Comparison of ENCODE assay signal across 1 cellular context in the genomic region with DNA sequence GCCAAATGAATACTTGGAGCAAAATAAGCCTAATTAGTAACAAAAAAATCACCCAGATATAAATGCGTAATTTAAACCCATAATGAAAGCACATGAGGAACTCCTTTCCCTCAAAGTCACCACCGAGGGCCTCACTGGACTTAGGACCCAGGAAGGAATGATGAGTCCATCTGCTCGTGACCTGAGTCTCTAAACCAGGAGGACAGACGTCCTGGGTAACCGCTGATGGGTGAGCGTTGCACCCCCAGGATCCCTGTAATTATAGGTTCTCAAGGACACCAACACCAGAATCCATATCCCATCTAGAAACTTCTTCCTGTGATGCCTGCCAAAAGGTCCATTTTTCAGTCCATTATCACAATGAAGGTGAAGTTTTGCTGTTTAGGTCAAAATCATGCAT.
TF ChIP-seq lines count a peak whose summit lies in the region.

No MANE protein-coding gene starts in this region.

TF ChIP-seq in HepG2, 621 proteins besides CTCF, POLR2A, EP300 and RAD21 (continued from another document and continues in another):
- TF ChIP-seq, protein P1, sequence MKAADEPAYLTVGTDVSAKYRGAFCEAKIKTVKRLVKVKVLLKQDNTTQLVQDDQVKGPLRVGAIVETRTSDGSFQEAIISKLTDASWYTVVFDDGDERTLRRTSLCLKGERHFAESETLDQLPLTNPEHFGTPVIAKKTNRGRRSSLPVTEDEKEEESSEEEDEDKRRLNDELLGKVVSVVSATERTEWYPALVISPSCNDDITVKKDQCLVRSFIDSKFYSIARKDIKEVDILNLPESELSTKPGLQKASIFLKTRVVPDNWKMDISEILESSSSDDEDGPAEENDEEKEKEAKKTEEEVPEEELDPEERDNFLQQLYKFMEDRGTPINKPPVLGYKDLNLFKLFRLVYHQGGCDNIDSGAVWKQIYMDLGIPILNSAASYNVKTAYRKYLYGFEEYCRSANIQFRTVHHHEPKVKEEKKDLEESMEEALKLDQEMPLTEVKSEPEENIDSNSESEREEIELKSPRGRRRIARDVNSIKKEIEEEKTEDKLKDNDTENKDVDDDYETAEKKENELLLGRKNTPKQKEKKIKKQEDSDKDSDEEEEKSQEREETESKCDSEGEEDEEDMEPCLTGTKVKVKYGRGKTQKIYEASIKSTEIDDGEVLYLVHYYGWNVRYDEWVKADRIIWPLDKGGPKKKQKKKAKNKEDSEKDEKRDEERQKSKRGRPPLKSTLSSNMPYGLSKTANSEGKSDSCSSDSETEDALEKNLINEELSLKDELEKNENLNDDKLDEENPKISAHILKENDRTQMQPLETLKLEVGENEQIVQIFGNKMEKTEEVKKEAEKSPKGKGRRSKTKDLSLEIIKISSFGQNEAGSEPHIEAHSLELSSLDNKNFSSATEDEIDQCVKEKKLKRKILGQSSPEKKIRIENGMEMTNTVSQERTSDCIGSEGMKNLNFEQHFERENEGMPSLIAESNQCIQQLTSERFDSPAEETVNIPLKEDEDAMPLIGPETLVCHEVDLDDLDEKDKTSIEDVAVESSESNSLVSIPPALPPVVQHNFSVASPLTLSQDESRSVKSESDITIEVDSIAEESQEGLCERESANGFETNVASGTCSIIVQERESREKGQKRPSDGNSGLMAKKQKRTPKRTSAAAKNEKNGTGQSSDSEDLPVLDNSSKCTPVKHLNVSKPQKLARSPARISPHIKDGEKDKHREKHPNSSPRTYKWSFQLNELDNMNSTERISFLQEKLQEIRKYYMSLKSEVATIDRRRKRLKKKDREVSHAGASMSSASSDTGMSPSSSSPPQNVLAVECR (CRISPR knock-in tag; IDR thresholded peaks at IDR 0.05; ENCODE audit: borderline replicate concordance) = peak; percentile 39; the same call in 1 of the 2 replicates
- TF ChIP-seq ZFX (CRISPR knock-in tag; IDR thresholded peaks at IDR 0.05; ENCODE audit: low read depth) (peak; percentile 60; the same call in 1 of the 2 replicates), ZBTB7B (CRISPR knock-in tag; IDR thresholded peaks at IDR 0.05) (peak; percentile 33; the same call in 1 of the 2 replicates), ZNF678 (CRISPR knock-in tag; IDR thresholded peaks at IDR 0.05) (no peak), ZNF713 (CRISPR knock-in tag; IDR thresholded peaks at IDR 0.05) (no peak), TAF15 (IDR thresholded peaks at IDR 0.05; ENCODE audit: low read depth, low read length, poor library complexity, severe bottlenecking) (no peak), ZNF484 (CRISPR knock-in tag; IDR thresholded peaks at IDR 0.05; ENCODE audit: borderline replicate concordance, low read depth) (no peak), NFKB2 (CRISPR knock-in tag; IDR thresholded peaks at IDR 0.05; ENCODE audit: borderline replicate concordance) (no peak), HOXA3 (CRISPR knock-in tag; IDR thresholded peaks at IDR 0.05) (peak; percentile 79), SP5 (CRISPR knock-in tag; IDR thresholded peaks at IDR 0.05; ENCODE audit: borderline replicate concordance, low read depth) (peak; percentile 15; the same call in 1 of the 2 replicates), KLF9 (CRISPR knock-in tag; IDR thresholded peaks at IDR 0.05; ENCODE audit: low read depth) (no peak), ZNF709 (CRISPR knock-in tag; IDR thresholded peaks at IDR 0.05) (no peak), FOXJ3 (CRISPR knock-in tag; IDR thresholded peaks at IDR 0.05; ENCODE audit: borderline replicate concordance) (peak; percentile 67; the same call in 1 of the 2 replicates), GLI4 (CRISPR knock-in tag; IDR thresholded peaks at IDR 0.05; ENCODE audit: borderline replicate concordance) (no peak), ZNF792 (CRISPR knock-in tag; IDR thresholded peaks at IDR 0.05) (0 out of 2 replicates have a peak, but pooled peaks have one; percentile 41), PAF1 (CRISPR knock-in tag; IDR thresholded peaks at IDR 0.05) (no peak), AHR (CRISPR knock-in tag; IDR thresholded peaks at IDR 0.05) (no peak), MBD4 (IDR thresholded peaks at IDR 0.05; ENCODE audit: borderline replicate concordance, low read length) (no peak), FOSL2 (CRISPR knock-in tag; IDR thresholded peaks at IDR 0.05) (peak; percentile 83), MYC (CRISPR knock-in tag; IDR thresholded peaks at IDR 0.05; ENCODE audit: borderline replicate concordance) (peak; percentile 78; the same call in 1 of the 2 replicates), RORA (CRISPR knock-in tag; IDR thresholded peaks at IDR 0.05) (no peak), ZNF773 (CRISPR knock-in tag; IDR thresholded peaks at IDR 0.05; ENCODE audit: borderline replicate concordance) (no peak), ZNF160 (CRISPR knock-in tag; IDR thresholded peaks at IDR 0.05) (no peak), ONECUT2 (CRISPR knock-in tag; IDR thresholded peaks at IDR 0.05) (no peak), ZNF337 (CRISPR knock-in tag; IDR thresholded peaks at IDR 0.05; ENCODE audit: borderline replicate concordance, low read depth) (no peak), FOXK2 (IDR thresholded peaks at IDR 0.05) (no peak), ZMYM2 (CRISPR knock-in tag; IDR thresholded peaks at IDR 0.05) (no peak), RFX1 (IDR thresholded peaks at IDR 0.05) (no peak), ZNF737 (CRISPR knock-in tag; IDR thresholded peaks at IDR 0.05; ENCODE audit: borderline replicate concordance) (no peak)
- TF ChIP-seq, protein P2, sequence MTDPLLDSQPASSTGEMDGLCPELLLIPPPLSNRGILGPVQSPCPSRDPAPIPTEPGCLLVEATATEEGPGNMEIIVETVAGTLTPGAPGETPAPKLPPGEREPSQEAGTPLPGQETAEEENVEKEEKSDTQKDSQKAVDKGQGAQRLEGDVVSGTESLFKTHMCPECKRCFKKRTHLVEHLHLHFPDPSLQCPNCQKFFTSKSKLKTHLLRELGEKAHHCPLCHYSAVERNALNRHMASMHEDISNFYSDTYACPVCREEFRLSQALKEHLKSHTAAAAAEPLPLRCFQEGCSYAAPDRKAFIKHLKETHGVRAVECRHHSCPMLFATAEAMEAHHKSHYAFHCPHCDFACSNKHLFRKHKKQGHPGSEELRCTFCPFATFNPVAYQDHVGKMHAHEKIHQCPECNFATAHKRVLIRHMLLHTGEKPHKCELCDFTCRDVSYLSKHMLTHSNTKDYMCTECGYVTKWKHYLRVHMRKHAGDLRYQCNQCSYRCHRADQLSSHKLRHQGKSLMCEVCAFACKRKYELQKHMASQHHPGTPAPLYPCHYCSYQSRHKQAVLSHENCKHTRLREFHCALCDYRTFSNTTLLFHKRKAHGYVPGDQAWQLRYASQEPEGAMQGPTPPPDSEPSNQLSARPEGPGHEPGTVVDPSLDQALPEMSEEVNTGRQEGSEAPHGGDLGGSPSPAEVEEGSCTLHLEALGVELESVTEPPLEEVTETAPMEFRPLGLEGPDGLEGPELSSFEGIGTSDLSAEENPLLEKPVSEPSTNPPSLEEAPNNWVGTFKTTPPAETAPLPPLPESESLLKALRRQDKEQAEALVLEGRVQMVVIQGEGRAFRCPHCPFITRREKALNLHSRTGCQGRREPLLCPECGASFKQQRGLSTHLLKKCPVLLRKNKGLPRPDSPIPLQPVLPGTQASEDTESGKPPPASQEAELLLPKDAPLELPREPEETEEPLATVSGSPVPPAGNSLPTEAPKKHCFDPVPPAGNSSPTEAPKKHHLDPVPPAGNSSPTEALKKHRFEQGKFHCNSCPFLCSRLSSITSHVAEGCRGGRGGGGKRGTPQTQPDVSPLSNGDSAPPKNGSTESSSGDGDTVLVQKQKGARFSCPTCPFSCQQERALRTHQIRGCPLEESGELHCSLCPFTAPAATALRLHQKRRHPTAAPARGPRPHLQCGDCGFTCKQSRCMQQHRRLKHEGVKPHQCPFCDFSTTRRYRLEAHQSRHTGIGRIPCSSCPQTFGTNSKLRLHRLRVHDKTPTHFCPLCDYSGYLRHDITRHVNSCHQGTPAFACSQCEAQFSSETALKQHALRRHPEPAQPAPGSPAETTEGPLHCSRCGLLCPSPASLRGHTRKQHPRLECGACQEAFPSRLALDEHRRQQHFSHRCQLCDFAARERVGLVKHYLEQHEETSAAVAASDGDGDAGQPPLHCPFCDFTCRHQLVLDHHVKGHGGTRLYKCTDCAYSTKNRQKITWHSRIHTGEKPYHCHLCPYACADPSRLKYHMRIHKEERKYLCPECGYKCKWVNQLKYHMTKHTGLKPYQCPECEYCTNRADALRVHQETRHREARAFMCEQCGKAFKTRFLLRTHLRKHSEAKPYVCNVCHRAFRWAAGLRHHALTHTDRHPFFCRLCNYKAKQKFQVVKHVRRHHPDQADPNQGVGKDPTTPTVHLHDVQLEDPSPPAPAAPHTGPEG (CRISPR knock-in tag; IDR thresholded peaks at IDR 0.05) = peak; percentile 37; the same call in 1 of the 2 replicates
- TF ChIP-seq, protein P3, sequence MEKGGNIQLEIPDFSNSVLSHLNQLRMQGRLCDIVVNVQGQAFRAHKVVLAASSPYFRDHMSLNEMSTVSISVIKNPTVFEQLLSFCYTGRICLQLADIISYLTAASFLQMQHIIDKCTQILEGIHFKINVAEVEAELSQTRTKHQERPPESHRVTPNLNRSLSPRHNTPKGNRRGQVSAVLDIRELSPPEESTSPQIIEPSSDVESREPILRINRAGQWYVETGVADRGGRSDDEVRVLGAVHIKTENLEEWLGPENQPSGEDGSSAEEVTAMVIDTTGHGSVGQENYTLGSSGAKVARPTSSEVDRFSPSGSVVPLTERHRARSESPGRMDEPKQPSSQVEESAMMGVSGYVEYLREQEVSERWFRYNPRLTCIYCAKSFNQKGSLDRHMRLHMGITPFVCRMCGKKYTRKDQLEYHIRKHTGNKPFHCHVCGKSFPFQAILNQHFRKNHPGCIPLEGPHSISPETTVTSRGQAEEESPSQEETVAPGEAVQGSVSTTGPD (CRISPR knock-in tag; IDR thresholded peaks at IDR 0.05) = no peak
- TF ChIP-seq, protein P4, sequence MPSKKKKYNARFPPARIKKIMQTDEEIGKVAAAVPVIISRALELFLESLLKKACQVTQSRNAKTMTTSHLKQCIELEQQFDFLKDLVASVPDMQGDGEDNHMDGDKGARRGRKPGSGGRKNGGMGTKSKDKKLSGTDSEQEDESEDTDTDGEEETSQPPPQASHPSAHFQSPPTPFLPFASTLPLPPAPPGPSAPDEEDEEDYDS (CRISPR knock-in tag; IDR thresholded peaks at IDR 0.05) = 0 out of 2 replicates have a peak, but pooled peaks have one; percentile 8
- TF ChIP-seq, protein P5, sequence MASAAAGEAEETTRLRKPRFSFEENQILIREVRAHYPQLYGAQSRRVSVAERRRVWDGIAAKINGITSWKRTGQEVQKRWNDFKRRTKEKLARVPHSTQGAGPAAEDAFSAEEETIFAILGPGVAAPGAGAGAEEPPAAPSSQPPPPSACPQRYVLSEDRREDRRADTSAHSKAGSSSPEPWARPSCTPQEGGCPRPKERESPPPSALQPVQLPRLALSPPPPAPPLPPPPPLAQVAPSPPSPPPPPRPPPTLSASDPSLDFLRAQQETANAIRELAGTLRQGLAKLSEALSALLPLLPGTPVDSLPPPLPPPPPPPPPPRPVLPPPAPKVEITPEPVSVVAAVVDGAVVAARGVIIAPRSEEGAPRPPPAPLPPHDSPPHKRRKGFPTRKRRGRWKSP (CRISPR knock-in tag; IDR thresholded peaks at IDR 0.05) = 0 out of 2 replicates have a peak, but pooled peaks have one; percentile 57
- TF ChIP-seq, protein P6, sequence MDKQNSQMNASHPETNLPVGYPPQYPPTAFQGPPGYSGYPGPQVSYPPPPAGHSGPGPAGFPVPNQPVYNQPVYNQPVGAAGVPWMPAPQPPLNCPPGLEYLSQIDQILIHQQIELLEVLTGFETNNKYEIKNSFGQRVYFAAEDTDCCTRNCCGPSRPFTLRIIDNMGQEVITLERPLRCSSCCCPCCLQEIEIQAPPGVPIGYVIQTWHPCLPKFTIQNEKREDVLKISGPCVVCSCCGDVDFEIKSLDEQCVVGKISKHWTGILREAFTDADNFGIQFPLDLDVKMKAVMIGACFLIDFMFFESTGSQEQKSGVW (CRISPR knock-in tag; IDR thresholded peaks at IDR 0.05; ENCODE audit: borderline replicate concordance) = no peak
- TF ChIP-seq, protein P7, sequence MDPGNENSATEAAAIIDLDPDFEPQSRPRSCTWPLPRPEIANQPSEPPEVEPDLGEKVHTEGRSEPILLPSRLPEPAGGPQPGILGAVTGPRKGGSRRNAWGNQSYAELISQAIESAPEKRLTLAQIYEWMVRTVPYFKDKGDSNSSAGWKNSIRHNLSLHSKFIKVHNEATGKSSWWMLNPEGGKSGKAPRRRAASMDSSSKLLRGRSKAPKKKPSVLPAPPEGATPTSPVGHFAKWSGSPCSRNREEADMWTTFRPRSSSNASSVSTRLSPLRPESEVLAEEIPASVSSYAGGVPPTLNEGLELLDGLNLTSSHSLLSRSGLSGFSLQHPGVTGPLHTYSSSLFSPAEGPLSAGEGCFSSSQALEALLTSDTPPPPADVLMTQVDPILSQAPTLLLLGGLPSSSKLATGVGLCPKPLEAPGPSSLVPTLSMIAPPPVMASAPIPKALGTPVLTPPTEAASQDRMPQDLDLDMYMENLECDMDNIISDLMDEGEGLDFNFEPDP (CRISPR knock-in tag; conservative IDR thresholded peaks at IDR 0.05) = no peak
- TF ChIP-seq, protein P8, sequence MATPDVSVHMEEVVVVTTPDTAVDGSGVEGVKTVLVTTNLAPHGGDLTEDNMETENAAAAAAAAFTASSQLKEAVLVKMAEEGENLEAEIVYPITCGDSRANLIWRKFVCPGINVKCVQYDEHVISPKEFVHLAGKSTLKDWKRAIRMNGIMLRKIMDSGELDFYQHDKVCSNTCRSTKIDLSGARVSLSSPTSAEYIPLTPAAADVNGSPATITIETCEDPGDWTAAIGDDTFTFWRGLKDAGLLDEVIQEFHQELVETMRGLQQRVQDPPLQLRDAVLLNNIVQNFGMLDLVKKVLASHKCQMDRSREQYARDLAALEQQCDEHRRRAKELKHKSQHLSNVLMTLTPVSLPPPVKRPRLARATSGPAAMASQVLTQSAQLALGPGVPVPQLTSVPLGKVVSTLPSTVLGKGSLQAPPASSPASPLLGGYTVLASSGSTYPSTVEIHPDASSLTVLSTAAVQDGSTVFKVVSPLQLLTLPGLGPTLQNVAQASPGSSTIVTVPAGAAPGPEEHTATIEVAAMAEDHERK (CRISPR knock-in tag; IDR thresholded peaks at IDR 0.05; ENCODE audit: low read depth) = no peak
- TF ChIP-seq, protein P9, sequence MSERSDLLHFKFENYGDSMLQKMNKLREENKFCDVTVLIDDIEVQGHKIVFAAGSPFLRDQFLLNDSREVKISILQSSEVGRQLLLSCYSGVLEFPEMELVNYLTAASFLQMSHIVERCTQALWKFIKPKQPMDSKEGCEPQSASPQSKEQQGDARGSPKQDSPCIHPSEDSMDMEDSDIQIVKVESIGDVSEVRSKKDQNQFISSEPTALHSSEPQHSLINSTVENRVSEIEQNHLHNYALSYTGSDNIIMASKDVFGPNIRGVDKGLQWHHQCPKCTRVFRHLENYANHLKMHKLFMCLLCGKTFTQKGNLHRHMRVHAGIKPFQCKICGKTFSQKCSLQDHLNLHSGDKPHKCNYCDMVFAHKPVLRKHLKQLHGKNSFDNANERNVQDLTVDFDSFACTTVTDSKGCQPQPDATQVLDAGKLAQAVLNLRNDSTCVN (CRISPR knock-in tag; IDR thresholded peaks at IDR 0.05; ENCODE audit: borderline replicate concordance) = no peak
